ENCODE assay signal across 2 cellular contexts in genomic region chr11:66469441-66469840, GRCh38.
TF ChIP-seq lines count a peak whose summit lies in the region.

No MANE protein-coding gene starts in this region.

TF ChIP-seq in GM23338, 12 proteins besides CTCF, POLR2A, EP300 and RAD21:
- TF ChIP-seq EZH2 (IDR thresholded peaks at IDR 0.05; ENCODE audit: low read depth, unreplicated experiment) = no peak
- no peak for TF ChIP-seq POLR2AphosphoS5 (IDR thresholded peaks at IDR 0.05; ENCODE audit: low read depth)
- TF ChIP-seq ZNF462 (CRISPR knock-in tag; IDR thresholded peaks at IDR 0.05) = no peak
- no peak for TF ChIP-seq JUNB (IDR thresholded peaks at IDR 0.05; ENCODE audit: unreplicated experiment)
- TF ChIP-seq EZH2phosphoT487 (IDR thresholded peaks at IDR 0.05; ENCODE audit: unreplicated experiment) = no peak
- TF ChIP-seq ZNF331 (CRISPR knock-in tag; IDR thresholded peaks at IDR 0.05; ENCODE audit: low read depth) = no peak
- TF ChIP-seq CREB1 (CRISPR knock-in tag; IDR thresholded peaks at IDR 0.05; ENCODE audit: low read depth) = no peak
- TF ChIP-seq ETS1 (IDR thresholded peaks at IDR 0.05) = no peak
- TF ChIP-seq STAT1 (IDR thresholded peaks at IDR 0.05; ENCODE audit: unreplicated experiment) = no peak
TF ChIP-seq in GM23338: peak in this region for 0.

TF ChIP-seq in K562, 482 proteins besides CTCF, POLR2A, EP300 and RAD21:
- TF ChIP-seq ZNF384 (IDR thresholded peaks at IDR 0.05; ENCODE audit: low read depth, low read length) = peak; percentile 45
- TF ChIP-seq RERE (CRISPR knock-in tag; IDR thresholded peaks at IDR 0.05; ENCODE audit: borderline replicate concordance) = no peak
- peak; percentile 36; the same call in 1 of the 2 replicates for TF ChIP-seq CBFA2T3 (IDR thresholded peaks at IDR 0.05)
